ENCODE assay signal across 20 cellular contexts in the genomic region with DNA sequence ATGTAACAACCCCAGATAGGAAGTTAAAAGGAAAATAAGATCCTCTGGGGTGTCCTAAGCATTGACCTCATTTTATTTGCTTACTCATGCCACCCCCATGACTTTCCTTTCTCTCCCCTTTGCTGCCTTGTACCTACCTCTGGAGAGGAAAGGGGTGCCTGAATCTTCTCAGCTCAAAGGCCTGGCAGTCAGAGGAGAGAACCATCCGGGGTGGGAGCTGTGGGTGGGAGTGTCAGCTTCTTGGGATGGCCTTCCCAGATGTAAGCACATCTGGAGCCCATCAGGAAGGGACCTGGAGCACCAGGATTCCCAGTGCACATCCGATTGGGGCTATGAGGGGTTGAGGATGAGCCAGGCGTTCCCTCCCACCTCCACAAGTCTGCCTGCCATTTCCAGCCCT. TPM values are rescaled to one million over a fixed set of nuclear protein-coding genes. Genes with fewer than 3 reads are reported as not detected.
DNase-seq lines count a peak whose midpoint lies in the region; ATAC-seq and TF ChIP-seq lines count a peak whose summit lies in the region.
"Had no signal": no experiment of that assay in that cellular context is flagged by ENCODE, and none has a peak within 500 bp of the region (broad histone marks: within the 10 kb centered on the region; RNA-seq: fewer than 3 reads in every experiment).

No MANE protein-coding gene starts in this region.

- DNase-seq in ELR (ENCODE audit: low read depth) (peak; percentile 51), ascending aorta (ENCODE audit: low spot score in 2 of 2) (peak in 1 of 2 donors; percentile 52), foreskin keratinocyte (no peak), suprapubic skin (ENCODE audit: low spot score in 2 of 2) (peak in 1 of 2 donors; percentile 55), retina (no peak), cerebellar cortex (ENCODE audit: low spot score) (no peak), SJCRH30 (no peak)
- DNase-seq: ACHN; Caco-2; CD4-positive, CD25-positive, alpha-beta regulatory T cell; DMS53; NCI-H1417; NCI-H1930; NCI-H69; SHP77 had no signal

- TF ChIP-seq POLR2A in suprapubic skin (IDR thresholded peaks at IDR 0.05): no peak

- ATAC-seq in foreskin keratinocyte (no peak), HG02852 (IDR thresholded peaks at IDR 0.05; ENCODE audit: unreplicated experiment) (no peak)

- H3K4me3 ChIP-seq in ascending aorta: no peak overlapping the region
- H3K4me3 ChIP-seq in suprapubic skin: no peak overlapping the region
- H3K4me3 ChIP-seq in SJCRH30: no peak overlapping the region
- H3K4me3 ChIP-seq: HAP-1 had no signal

- intact Hi-C loops in ascending aorta (cut with DNase I): loop anchor here (10.0 kb wide), 1 partner anchor 1301 kb away; a partner anchor contains a TSS

- H3K27me3 ChIP-seq in ascending aorta (no peaks in the 10 kb centered on the region), foreskin keratinocyte (no peaks in the 10 kb centered on the region), suprapubic skin (no peaks in the 10 kb centered on the region), SJCRH30 (no peaks in the 10 kb centered on the region)

- WGBS in suprapubic skin: 53% methylated on average over 3 of the region's 3 CpGs

- H3K27ac ChIP-seq in ascending aorta (peak overlapping the region; percentile 97), foreskin keratinocyte (peak overlapping the region; percentile 46), suprapubic skin (peak overlapping the region; percentile 8), SJCRH30 (no peak overlapping the region)

- no peaks in the 10 kb centered on the region for H3K9me3 ChIP-seq in ascending aorta
- no peaks in the 10 kb centered on the region for H3K9me3 ChIP-seq in suprapubic skin
- no peaks in the 10 kb centered on the region for H3K9me3 ChIP-seq in SJCRH30 (replicated peaks)
- H3K9me3 ChIP-seq: Caco-2, HAP-1 had no signal

- H3K4me1 ChIP-seq in ascending aorta: peaks cover 19 to 70% of the 10 kb centered on the region in 2 donors
- peaks cover 31% of the 10 kb centered on the region for H3K4me1 ChIP-seq in foreskin keratinocyte
- H3K4me1 ChIP-seq in suprapubic skin: peaks cover 83% of the 10 kb centered on the region
- H3K4me1 ChIP-seq in SJCRH30: peaks cover 26% of the 10 kb centered on the region

- TF ChIP-seq CTCF in ascending aorta (IDR thresholded peaks at IDR 0.05) (no peak), foreskin keratinocyte (conservative IDR thresholded peaks at IDR 0.05) (no peak), suprapubic skin (IDR thresholded peaks at IDR 0.05) (no peak)

- no peak for TF ChIP-seq EP300 in suprapubic skin (IDR thresholded peaks at IDR 0.05)

- H3K36me3 ChIP-seq in ascending aorta: no peaks in the 10 kb centered on the region
- H3K36me3 ChIP-seq in suprapubic skin: no peaks in the 10 kb centered on the region
- no peaks in the 10 kb centered on the region for H3K36me3 ChIP-seq in SJCRH30
- H3K36me3 ChIP-seq: HAP-1 had no signal

RNA-seq across cellular contexts. Expression of a gene that starts 5.2 kb away (rescaled TPM):
- total RNA-seq in ascending aorta (973 TPM), foreskin keratinocyte (111 and 175 TPM in 2 replicates), suprapubic skin (10 to 100 TPM; 16.3 to 36.4 (median 24.8) TPM)
- polyA plus RNA-seq in foreskin keratinocyte: 77.3 and 104 TPM in 2 replicates
- 37.3 and 38.1 TPM in 2 replicates for total RNA-seq in SJCRH30 (2014; rRNA removed; shearing (Covaris generic))

RNA-seq across cellular contexts. Expression of a gene that starts 39.7 kb away (rescaled TPM):
- total RNA-seq in ascending aorta (53.2 TPM), foreskin keratinocyte (29.8 and 31.9 TPM in 2 replicates), suprapubic skin (100 to 1,000 TPM in 3 of 4 donors, 10 to 100 TPM in 1; 99.5 to 134 (median 113) TPM)
- polyA plus RNA-seq in foreskin keratinocyte: 77.1 and 81.3 TPM in 2 replicates
- 12.7 and 13.2 TPM in 2 replicates for total RNA-seq in SJCRH30 (2014; rRNA removed; shearing (Covaris generic))

RNA-seq across cellular contexts. Expression of a gene that starts 49.2 kb away (rescaled TPM):
- not detected for total RNA-seq in ascending aorta
- total RNA-seq in foreskin keratinocyte: not detected in 2 replicates
- not detected in 2 replicates for polyA plus RNA-seq in foreskin keratinocyte
- not detected for total RNA-seq in suprapubic skin
- not detected in 2 replicates for total RNA-seq in SJCRH30 (2014; rRNA removed; shearing (Covaris generic))
- total RNA-seq: Caco-2, LHCN-M2 had no signal

RNA-seq across cellular contexts. Expression of a gene that starts 59.9 kb away (rescaled TPM):
- total RNA-seq in ascending aorta (not detected), foreskin keratinocyte (0.07 and 0.10 TPM in 2 replicates), suprapubic skin (1 to 10 TPM in 1 of 4 donors, under 1 TPM in 3; 0.38 to 1.7 (median 0.73) TPM)
- polyA plus RNA-seq in foreskin keratinocyte: 0.07 TPM in 2 replicates
- not detected in 2 replicates for total RNA-seq in SJCRH30 (2014; rRNA removed; shearing (Covaris generic))
- total RNA-seq: Caco-2; CD4-positive, CD25-positive, alpha-beta regulatory T cell; HT1080; LHCN-M2 had no signal
- polyA plus RNA-seq: CD4-positive, CD25-positive, alpha-beta regulatory T cell; IgD-negative memory B cell had no signal
